In genomic region chr3:179720196-179720595, GRCh38 we compare ENCODE assay signal across 22 cellular contexts.
DNase-seq lines count a peak whose midpoint lies in the region; ATAC-seq and TF ChIP-seq lines count a peak whose summit lies in the region.
"Had no signal": no experiment of that assay in that cellular context is flagged by ENCODE, and none has a peak within 500 bp of the region (broad histone marks: within the 10 kb centered on the region; RNA-seq: fewer than 3 reads in every experiment).

No MANE protein-coding gene starts in this region.

- peaks cover 23% of the 10 kb centered on the region for H3K4me1 ChIP-seq in HUES6 (ENCODE audit: control insufficient read depth, insufficient read depth, low read length)
- peaks cover 9% of the 10 kb centered on the region for H3K4me1 ChIP-seq in ectodermal cell (ENCODE audit: control insufficient read depth, insufficient read depth, low read length)
- H3K4me1 ChIP-seq in psoas muscle, result peaks cover 23% of the 10 kb centered on the region
- H3K4me1 ChIP-seq in CD8-positive, alpha-beta memory T cell (ENCODE audit: insufficient read depth, low read length), result no peaks in the 10 kb centered on the region
- H3K4me1 ChIP-seq: Peyer's patch had no signal

- intact Hi-C loops in psoas muscle (cut with DNase I), result no loop called here
- intact Hi-C loops in CD4-positive, alpha-beta T cell (cut with DNase I, micrococcal nuclease), result no loop called here

- DNase-seq in NCI-H748 treated with DMSO at 0.1 percent for 48 hours (lab: John Stamatoyannopoulos, UW), result peak; percentile 81
- no peak for DNase-seq in psoas muscle
- no peak for DNase-seq in CD8-positive, alpha-beta memory T cell
- DNase-seq in activated CD8-positive, alpha-beta memory T cell treated with anti-CD3 and anti-CD28 coated beads, Interleukin-2, amount 10 ng/mL, durations not matched to agents 7 days and 5 days, result no peak
- DNase-seq in CD4-positive, alpha-beta T cell, result no peak
- DNase-seq: CD8-positive, alpha-beta T cell; DMS79 treated with DMSO at 0.1 percent for 48 hours; Kasumi-1; MG63; NCI-H1048; NCI-H1436; NCI-H2029 treated with DMSO at 0.1 percent for 48 hours; NCI-H226; NCI-H524; NK-92 treated with Interleukin-12 subunit alpha and Interleukin-12 subunit beta, amount 100 ng/mL, for 24 hours; Peyer's patch had no signal

- no peak overlapping the region for H3K27ac Mint-ChIP-seq in CD8-positive, alpha-beta memory T cell
- H3K27ac Mint-ChIP-seq in activated CD8-positive, alpha-beta memory T cell treated with anti-CD3 and anti-CD28 coated beads, Interleukin-2, amount 10 ng/mL, durations not matched to agents 7 days and 5 days, result no peak overlapping the region
- H3K27ac Mint-ChIP-seq in CD4-positive, alpha-beta T cell, result no peak overlapping the region
- H3K27ac Mint-ChIP-seq: CD8-positive, alpha-beta T cell; IgD-negative memory B cell had no signal

- POLR2A ChIA-PET in CD8-positive, alpha-beta memory T cell (lab: Charles Lee), result no interaction called here
- POLR2A ChIA-PET in CD4-positive, alpha-beta T cell (lab: Charles Lee), result no interaction called here

- H3K9me3 Mint-ChIP-seq in CD8-positive, alpha-beta memory T cell, result no peaks in the 10 kb centered on the region
- H3K9me3 Mint-ChIP-seq in activated CD8-positive, alpha-beta memory T cell treated with anti-CD3 and anti-CD28 coated beads, Interleukin-2, amount 10 ng/mL, durations not matched to agents 7 days and 5 days (ENCODE audit: low read depth), result no peaks in the 10 kb centered on the region
- no peaks in the 10 kb centered on the region for H3K9me3 Mint-ChIP-seq in CD4-positive, alpha-beta T cell
- H3K9me3 Mint-ChIP-seq: CD8-positive, alpha-beta T cell; IgD-negative memory B cell had no signal

- H3K4me1 Mint-ChIP-seq in CD8-positive, alpha-beta memory T cell, result no peaks in the 10 kb centered on the region
- H3K4me1 Mint-ChIP-seq in activated CD8-positive, alpha-beta memory T cell treated with anti-CD3 and anti-CD28 coated beads, Interleukin-2, amount 10 ng/mL, durations not matched to agents 7 days and 5 days, result peaks cover 5% of the 10 kb centered on the region
- no peaks in the 10 kb centered on the region for H3K4me1 Mint-ChIP-seq in CD4-positive, alpha-beta T cell (ENCODE audit: low read depth)

- H3K9me3 ChIP-seq in HUES6 (ENCODE audit: control insufficient read depth, insufficient read depth, low read depth, low read length), result no peaks in the 10 kb centered on the region
- no peaks in the 10 kb centered on the region for H3K9me3 ChIP-seq in ectodermal cell (ENCODE audit: control insufficient read depth, low read length)
- no peaks in the 10 kb centered on the region for H3K9me3 ChIP-seq in psoas muscle
- no peaks in the 10 kb centered on the region for H3K9me3 ChIP-seq in CD8-positive, alpha-beta memory T cell (ENCODE audit: low read length)
- no peaks in the 10 kb centered on the region for H3K9me3 ChIP-seq in CD4-positive, alpha-beta T cell (ENCODE audit: control insufficient read depth, low read length)
- H3K9me3 ChIP-seq: A549, MG63, Peyer's patch, SJSA1 had no signal

- peak overlapping the region; percentile 76; the same call in 1 of the 2 replicates for H3K27ac ChIP-seq in HUES6 (ENCODE audit: low read depth, low read length)
- peak overlapping the region; percentile 71 for H3K27ac ChIP-seq in ectodermal cell (ENCODE audit: insufficient read depth, low read depth, low read length, poor library complexity, severe bottlenecking)
- H3K27ac ChIP-seq in psoas muscle, result peak overlapping the region; percentile 92
- H3K27ac ChIP-seq in CD8-positive, alpha-beta memory T cell (ENCODE audit: low read depth, low read length), result no peak overlapping the region
- H3K27ac ChIP-seq in CD4-positive, alpha-beta T cell (ENCODE audit: low read depth, low read length), result no peak overlapping the region
- H3K27ac ChIP-seq: A549, HL-60, Peyer's patch, SJSA1 had no signal

- H3K36me3 ChIP-seq in HUES6 (ENCODE audit: control insufficient read depth, insufficient read depth, low read length), result peaks cover 17% of the 10 kb centered on the region
- H3K36me3 ChIP-seq in ectodermal cell (ENCODE audit: control insufficient read depth, insufficient read depth, low read length), result peaks cover 10% of the 10 kb centered on the region
- H3K36me3 ChIP-seq in psoas muscle (ENCODE audit: insufficient read depth in 1 of 2, low read depth in 1 of 2), result peaks cover 5 to 36% of the 10 kb centered on the region in 2 donors
- H3K36me3 ChIP-seq in CD8-positive, alpha-beta memory T cell (ENCODE audit: insufficient read depth, low read length), result no peaks in the 10 kb centered on the region
- H3K36me3 ChIP-seq: Peyer's patch had no signal

- H3K4me3 Mint-ChIP-seq in CD8-positive, alpha-beta memory T cell, result no peak overlapping the region
- H3K4me3 Mint-ChIP-seq in activated CD8-positive, alpha-beta memory T cell treated with anti-CD3 and anti-CD28 coated beads, Interleukin-2, amount 10 ng/mL, durations not matched to agents 7 days and 5 days, result no peak overlapping the region
- no peak overlapping the region for H3K4me3 Mint-ChIP-seq in CD4-positive, alpha-beta T cell
- H3K4me3 Mint-ChIP-seq: CD8-positive, alpha-beta T cell; IgD-negative memory B cell had no signal

- H3K9ac ChIP-seq in HUES6 (ENCODE audit: low read length), result no peak overlapping the region

- no peak for ATAC-seq in psoas muscle
- no peak for ATAC-seq in activated CD8-positive, alpha-beta memory T cell treated with anti-CD3 and anti-CD28 coated beads, Interleukin-2, amount 10 ng/mL, durations not matched to agents 7 days and 5 days
- ATAC-seq in CD4-positive, alpha-beta T cell (ENCODE audit: poor library complexity), result no peak
- ATAC-seq: A549; CD8-positive, alpha-beta T cell had no signal

- H3K27me3 Mint-ChIP-seq in CD8-positive, alpha-beta memory T cell, result no peaks in the 10 kb centered on the region
- H3K27me3 Mint-ChIP-seq in activated CD8-positive, alpha-beta memory T cell treated with anti-CD3 and anti-CD28 coated beads, Interleukin-2, amount 10 ng/mL, durations not matched to agents 7 days and 5 days, result no peaks in the 10 kb centered on the region
- H3K27me3 Mint-ChIP-seq in CD4-positive, alpha-beta T cell, result no peaks in the 10 kb centered on the region
- H3K27me3 Mint-ChIP-seq: IgD-negative memory B cell had no signal

- H3K4me3 ChIP-seq in HUES6 (ENCODE audit: low read depth, low read length) (no peak overlapping the region), ectodermal cell (ENCODE audit: insufficient read depth, low read depth, low read length) (no peak overlapping the region), psoas muscle (no peak overlapping the region)
- no peak overlapping the region for H3K4me3 ChIP-seq in CD8-positive, alpha-beta memory T cell (ENCODE audit: low read length)
- H3K4me3 ChIP-seq: A549, MG63, Peyer's patch, SJSA1 had no signal

- TF ChIP-seq CTCF in psoas muscle (IDR thresholded peaks at IDR 0.05), result no peak
- no peak for TF ChIP-seq CTCF in CD4-positive, alpha-beta T cell (IDR thresholded peaks at IDR 0.05)

- H3K27me3 ChIP-seq in HUES6 (ENCODE audit: control insufficient read depth, insufficient read depth, low read length) (no peaks in the 10 kb centered on the region), ectodermal cell (ENCODE audit: control insufficient read depth, insufficient read depth, low read length, poor library complexity, severe bottlenecking) (no peaks in the 10 kb centered on the region), psoas muscle (ENCODE audit: insufficient read depth in 3 of 3, low read length in 2 of 3) (no peaks in the 10 kb centered on the region)
- no peaks in the 10 kb centered on the region for H3K27me3 ChIP-seq in CD8-positive, alpha-beta memory T cell (ENCODE audit: insufficient read depth, low read length, poor library complexity, severe bottlenecking)
- H3K27me3 ChIP-seq in CD4-positive, alpha-beta T cell (ENCODE audit: control insufficient read depth, insufficient read depth, low read length), result no peaks in the 10 kb centered on the region
- H3K27me3 ChIP-seq: MG63, Peyer's patch, SJSA1 had no signal

- CTCF ChIA-PET in CD8-positive, alpha-beta memory T cell (lab: Charles Lee), result no interaction called here
- CTCF ChIA-PET in activated CD8-positive, alpha-beta memory T cell treated with anti-CD3 and anti-CD28 coated beads, Interleukin-2, amount 10 ng/mL, durations not matched to agents 7 days and 5 days (lab: Charles Lee), result no interaction called here
- CTCF ChIA-PET in CD4-positive, alpha-beta T cell (lab: Charles Lee), result no interaction called here

- 70 to 83% methylated on average over 6 to 8 of the region's 8 CpGs for WGBS in ectodermal cell, 2 experiments
- 74 to 78% (median 74%) methylated on average over 8 of the region's 8 CpGs for WGBS in psoas muscle, 3 donors

- H3K36me3 Mint-ChIP-seq in CD8-positive, alpha-beta memory T cell, result peaks cover 13 to 41% (median 20%) of the 10 kb centered on the region in 3 donors
- H3K36me3 Mint-ChIP-seq in activated CD8-positive, alpha-beta memory T cell treated with anti-CD3 and anti-CD28 coated beads, Interleukin-2, amount 10 ng/mL, durations not matched to agents 7 days and 5 days, result peaks cover 16% of the 10 kb centered on the region
- peaks cover 54% of the 10 kb centered on the region for H3K36me3 Mint-ChIP-seq in CD4-positive, alpha-beta T cell (ENCODE audit: low read depth)

Comparison
In these comparisons a context has a peak if more than half of its experiments do, and no peak if none do; other contexts are left out.
1. H3K27ac ChIP-seq: peak in HUES6 (single experiment), ectodermal cell (single experiment) and psoas muscle (single experiment); none in CD8-positive, alpha-beta memory T cell (single experiment) and CD4-positive, alpha-beta T cell (single experiment).